In genomic region chr14:74083161-74083560, GRCh38 we compare ENCODE assay signal across 10 cellular contexts. TPM values are rescaled to one million over a fixed set of nuclear protein-coding genes. Genes with fewer than 3 reads are reported as not detected.
DNase-seq lines count a peak whose midpoint lies in the region; ATAC-seq, FAIRE-seq and TF ChIP-seq lines count a peak whose summit lies in the region.
"Had no signal": no experiment of that assay in that cellular context is flagged by ENCODE, and none has a peak within 500 bp of the region (broad histone marks: within the 10 kb centered on the region; RNA-seq: fewer than 3 reads in every experiment).

No MANE protein-coding gene starts in this region.

- no TSS peak for BruUV-seq in endothelial cell of umbilical vein (replicated peaks; lab: Mats Ljungman, UMichigan)

- no peaks in the 10 kb centered on the region for H3K27me3 ChIP-seq in CD4-positive, alpha-beta memory T cell (ENCODE audit: insufficient read depth, low read length)
- H3K27me3 ChIP-seq in OCI-LY1 (ENCODE audit: insufficient read depth, low read length), result no peaks in the 10 kb centered on the region
- H3K27me3 ChIP-seq in endothelial cell of umbilical vein (ENCODE audit: control insufficient read depth in 2 of 2, insufficient read depth in 2 of 2, low read length in 2 of 2), result no peaks in the 10 kb centered on the region
- H3K27me3 ChIP-seq: Peyer's patch had no signal

- no peak for DNase-seq in CD4-positive, alpha-beta memory T cell
- no peak for DNase-seq in endothelial cell of umbilical vein (ENCODE audit: low read depth, low spot score)
- DNase-seq in osteocyte (ENCODE audit: extremely low spot score, unreplicated experiment), result no peak
- DNase-seq in NCI-H187 treated with DMSO at 0.1 percent for 48 hours (lab: John Stamatoyannopoulos, UW), result no peak
- no peak for DNase-seq in NCI-H128 (lab: John Stamatoyannopoulos, UW; ENCODE audit: unreplicated experiment)
- DNase-seq: central memory CD4-positive, alpha-beta T cell had no signal

- no peak for FAIRE-seq in endothelial cell of umbilical vein (lab: Jason Lieb, UNC)

- no peaks in the 10 kb centered on the region for H3K9me3 ChIP-seq in CD4-positive, alpha-beta memory T cell (ENCODE audit: control insufficient read depth in 1 of 2, low read length in 2 of 2)
- H3K9me3 ChIP-seq in OCI-LY1 (ENCODE audit: low read length) (no peaks in the 10 kb centered on the region), endothelial cell of umbilical vein (replicated peaks; ENCODE audit: control insufficient read depth, insufficient read depth, low read length) (no peaks in the 10 kb centered on the region)
- H3K9me3 ChIP-seq: Peyer's patch had no signal

- H3K9ac ChIP-seq in OCI-LY1 (ENCODE audit: low read length) (no peak overlapping the region; the same call in 1 of the 2 replicates), endothelial cell of umbilical vein (replicated peaks; ENCODE audit: extremely low read depth, insufficient read depth, low read length) (no peak overlapping the region)

- H3K36me3 Mint-ChIP-seq in CD4-positive, alpha-beta memory T cell, result peaks cover 0 to 12% of the 10 kb centered on the region in 2 donors
- no peaks in the 10 kb centered on the region for H3K36me3 Mint-ChIP-seq in osteocyte (ENCODE audit: unreplicated experiment)

- H3K36me3 ChIP-seq in CD4-positive, alpha-beta memory T cell (ENCODE audit: insufficient read depth, low read length), result no peaks in the 10 kb centered on the region
- H3K36me3 ChIP-seq in OCI-LY1 (ENCODE audit: insufficient read depth, low read length), result no peaks in the 10 kb centered on the region
- no peaks in the 10 kb centered on the region for H3K36me3 ChIP-seq in endothelial cell of umbilical vein (ENCODE audit: control insufficient read depth in 2 of 2, extremely low read depth in 1 of 2, insufficient read depth in 2 of 2, low read length in 2 of 2)
- H3K36me3 ChIP-seq: Peyer's patch had no signal

- H3K79me2 ChIP-seq in OCI-LY1 (ENCODE audit: insufficient read depth, low read length) (peaks cover 17% of the 10 kb centered on the region; the same call in 1 of the 2 replicates), endothelial cell of umbilical vein (ENCODE audit: control insufficient read depth, insufficient read depth, low read length) (no peaks in the 10 kb centered on the region)

- intact Hi-C loops in CD4-positive, alpha-beta memory T cell (cut with micrococcal nuclease), result no loop called here
- intact Hi-C loops in endothelial cell of umbilical vein (cut with micrococcal nuclease), result no loop called here

- H3K4me3 Mint-ChIP-seq in CD4-positive, alpha-beta memory T cell, result peak overlapping the region; percentile 28 to 99 (median 98)
- peak overlapping the region; percentile 95 for H3K4me3 Mint-ChIP-seq in osteocyte (ENCODE audit: unreplicated experiment)

- peak overlapping the region; percentile 53 for H3K27ac ChIP-seq in CD4-positive, alpha-beta memory T cell (ENCODE audit: low read depth, low read length)
- H3K27ac ChIP-seq in OCI-LY1 (ENCODE audit: low read depth, low read length, poor library complexity, severe bottlenecking) (no peak overlapping the region), endothelial cell of umbilical vein (ENCODE audit: insufficient read depth, low read depth, low read length) (no peak overlapping the region)

- ATAC-seq in GM21786 (IDR thresholded peaks at IDR 0.05; ENCODE audit: unreplicated experiment), result no peak
- no peak for ATAC-seq in HG02870 (IDR thresholded peaks at IDR 0.05; ENCODE audit: unreplicated experiment)

- no peak for TF ChIP-seq POLR2A in endothelial cell of umbilical vein (IDR thresholded peaks at IDR 0.05; ENCODE audit: low read depth, low read length)

- H3F3A ChIP-seq in OCI-LY1 (ENCODE audit: insufficient read depth, low read length), result no peaks in the 10 kb centered on the region

- dilution Hi-C loops in endothelial cell of umbilical vein (cut with MboI; ENCODE audit: extremely low pct_ligation_motif_present, low sequenced_read_pairs), result no loop called here

- H3K9me3 Mint-ChIP-seq in CD4-positive, alpha-beta memory T cell, result peaks cover 0 to 1% (median 0%) of the 10 kb centered on the region in 8 donors
- no peaks in the 10 kb centered on the region for H3K9me3 Mint-ChIP-seq in osteocyte (ENCODE audit: unreplicated experiment)

- H3K9me2 ChIP-seq in OCI-LY1 (ENCODE audit: low read depth, low read length), result no peaks in the 10 kb centered on the region

- POLR2A ChIA-PET in CD4-positive, alpha-beta memory T cell (lab: Charles Lee; ENCODE audit: partially characterized antibody), result interaction anchor here (0.9 to 1.9 kb wide), 3 partner anchors 12 to 592 kb away, joined by 3 to 8 read pairs (median 6); partner anchors contain the start of genes BBOF1, ENTPD5 and RIOX1
- POLR2A ChIA-PET in endothelial cell of umbilical vein (lab: Charles Lee), result no interaction called here

- H3K4me2 ChIP-seq in OCI-LY1 (ENCODE audit: low read length) (peak overlapping the region; percentile 85; the same call in 1 of the 2 replicates), endothelial cell of umbilical vein (ENCODE audit: insufficient read depth, low read length) (peak overlapping the region; percentile 49)

- H3K4me1 ChIP-seq in CD4-positive, alpha-beta memory T cell (ENCODE audit: insufficient read depth, low read length), result peaks cover 25% of the 10 kb centered on the region
- H3K4me1 ChIP-seq in OCI-LY1 (ENCODE audit: insufficient read depth, low read length, severe bottlenecking), result peaks cover 24% of the 10 kb centered on the region
- peaks cover 33% of the 10 kb centered on the region for H3K4me1 ChIP-seq in endothelial cell of umbilical vein (ENCODE audit: control insufficient read depth, extremely low read depth, insufficient read depth, low read length)

- peaks cover 16 to 38% (median 26%) of the 10 kb centered on the region in 4 donors for H3K4me1 Mint-ChIP-seq in CD4-positive, alpha-beta memory T cell
- peaks cover 22% of the 10 kb centered on the region for H3K4me1 Mint-ChIP-seq in osteocyte (ENCODE audit: unreplicated experiment)

- TF ChIP-seq CTCF in OCI-LY1 (IDR thresholded peaks at IDR 0.05; ENCODE audit: low read length), result no peak
- TF ChIP-seq CTCF in endothelial cell of umbilical vein (IDR thresholded peaks at IDR 0.05; ENCODE audit: extremely low read depth in 1 of 2, insufficient read depth in 1 of 2, low read depth in 1 of 2, low read length in 2 of 2), result no peak
- TF ChIP-seq CTCF in osteocyte (IDR thresholded peaks at IDR 0.05), result no peak

- peak overlapping the region in 4 of 7 donors; percentile 52 to 98 (median 78) for H3K27ac Mint-ChIP-seq in CD4-positive, alpha-beta memory T cell
- no peak overlapping the region for H3K27ac Mint-ChIP-seq in osteocyte (ENCODE audit: unreplicated experiment)

- no peak overlapping the region for H3K4me3 ChIP-seq in CD4-positive, alpha-beta memory T cell (ENCODE audit: low read length in 2 of 2)
- no peak overlapping the region for H3K4me3 ChIP-seq in OCI-LY1 (ENCODE audit: low read depth, low read length, poor library complexity, severe bottlenecking)
- H3K4me3 ChIP-seq in endothelial cell of umbilical vein (replicated peaks in 1 of 3; ENCODE audit: insufficient read depth in 1 of 3, low read depth in 1 of 3, low read length in 3 of 3), result peak overlapping the region in 1 of 3 experiments; percentile 53

- CTCF ChIA-PET in CD4-positive, alpha-beta memory T cell (lab: Charles Lee; ENCODE audit: partially characterized antibody), result no interaction called here
- CTCF ChIA-PET in endothelial cell of umbilical vein (lab: Charles Lee), result interaction anchor here (1.7 kb wide), 1 partner anchor 17 kb away, joined by 7 read pairs; no protein-coding TSS in a partner anchor

- no peaks in the 10 kb centered on the region for H3K27me3 Mint-ChIP-seq in CD4-positive, alpha-beta memory T cell
- no peaks in the 10 kb centered on the region for H3K27me3 Mint-ChIP-seq in osteocyte (ENCODE audit: unreplicated experiment)

- H2AFZ ChIP-seq in OCI-LY1 (ENCODE audit: low read length), result no peak overlapping the region
- no peak overlapping the region for H2AFZ ChIP-seq in endothelial cell of umbilical vein (ENCODE audit: low read depth, low read length)

- H3K9me1 ChIP-seq in endothelial cell of umbilical vein (replicated peaks; ENCODE audit: control insufficient read depth, extremely low read depth, insufficient read depth, low read length), result no peaks in the 10 kb centered on the region

- no peaks in the 10 kb centered on the region for H4K20me1 ChIP-seq in OCI-LY1 (ENCODE audit: insufficient read depth, low read length)
- no peaks in the 10 kb centered on the region for H4K20me1 ChIP-seq in endothelial cell of umbilical vein (replicated peaks; ENCODE audit: control insufficient read depth, extremely low read depth, insufficient read depth, low read length)

TF ChIP-seq in endothelial cell of umbilical vein, 7 proteins besides CTCF, POLR2A, EP300 and RAD21 (continues in another document):
- TF ChIP-seq FOS (IDR thresholded peaks at IDR 0.05; ENCODE audit: borderline replicate concordance, insufficient read depth, low read length) (no peak), MAX (IDR thresholded peaks at IDR 0.05; ENCODE audit: insufficient read depth, insufficient read length) (no peak)

RNA-seq across cellular contexts. Expression of gene ALDH6A1, which starts 1.1 kb away (rescaled TPM):
- total RNA-seq in CD4-positive, alpha-beta memory T cell, result 10 to 100 TPM; 21.7 to 22.5 TPM
- 10 to 100 TPM; 22.2 to 23.1 TPM for polyA plus RNA-seq in CD4-positive, alpha-beta memory T cell
- total RNA-seq in endothelial cell of umbilical vein, result 7.3 and 10.2 TPM in 2 replicates
- 5.1 and 5.2 TPM in 2 replicates for polyA plus RNA-seq in endothelial cell of umbilical vein
- 8.2 and 8.5 TPM in 2 replicates for polyA plus RNA-seq in endothelial cell of umbilical vein (2011; cell fraction: cytosol; rRNA removed)
- polyA plus RNA-seq in endothelial cell of umbilical vein (2011; cell fraction: nucleus; rRNA removed), result 5.5 and 6.1 TPM in 2 replicates
- 3.4 and 7.7 TPM in 2 replicates for polyA plus RNA-seq in endothelial cell of umbilical vein (2012)
- polyA minus RNA-seq in endothelial cell of umbilical vein, result 21.2 and 23.3 TPM in 2 replicates
- 6.7 TPM for polyA minus RNA-seq in endothelial cell of umbilical vein (2011; cell fraction: cytosol; rRNA and poly(A)+ RNA removed)
- polyA minus RNA-seq in endothelial cell of umbilical vein (2011; cell fraction: nucleus; rRNA and poly(A)+ RNA removed), result 2.6 and 5.4 TPM in 2 replicates
- total RNA-seq in osteocyte, result 25.6 and 25.7 TPM in 2 replicates

RNA-seq across cellular contexts. Expression of gene LIN52, which starts 1.6 kb away (rescaled TPM):
- total RNA-seq in CD4-positive, alpha-beta memory T cell, result 10 to 100 TPM in 1 of 2 experiments, 1 to 10 TPM in 1; 9.4 to 11.0 TPM
- polyA plus RNA-seq in CD4-positive, alpha-beta memory T cell, result 10 to 100 TPM; 12.9 to 17.5 TPM
- total RNA-seq in endothelial cell of umbilical vein, result 9.7 and 10.5 TPM in 2 replicates
- 4.8 and 6.6 TPM in 2 replicates for polyA plus RNA-seq in endothelial cell of umbilical vein
- 8.4 and 8.7 TPM in 2 replicates for polyA plus RNA-seq in endothelial cell of umbilical vein (2011; cell fraction: cytosol; rRNA removed)
- 5.2 and 7.5 TPM in 2 replicates for polyA plus RNA-seq in endothelial cell of umbilical vein (2011; cell fraction: nucleus; rRNA removed)
- polyA plus RNA-seq in endothelial cell of umbilical vein (2012), result 4.6 and 8.3 TPM in 2 replicates
- polyA minus RNA-seq in endothelial cell of umbilical vein, result 7.2 and 10.6 TPM in 2 replicates
- polyA minus RNA-seq in endothelial cell of umbilical vein (2011; cell fraction: cytosol; rRNA and poly(A)+ RNA removed), result 4.6 TPM
- 7.4 and 10.2 TPM in 2 replicates for polyA minus RNA-seq in endothelial cell of umbilical vein (2011; cell fraction: nucleus; rRNA and poly(A)+ RNA removed)
- total RNA-seq in osteocyte, result 9.0 and 10.4 TPM in 2 replicates
